ENCODE assay signal across 8 cellular contexts in the genomic region with DNA sequence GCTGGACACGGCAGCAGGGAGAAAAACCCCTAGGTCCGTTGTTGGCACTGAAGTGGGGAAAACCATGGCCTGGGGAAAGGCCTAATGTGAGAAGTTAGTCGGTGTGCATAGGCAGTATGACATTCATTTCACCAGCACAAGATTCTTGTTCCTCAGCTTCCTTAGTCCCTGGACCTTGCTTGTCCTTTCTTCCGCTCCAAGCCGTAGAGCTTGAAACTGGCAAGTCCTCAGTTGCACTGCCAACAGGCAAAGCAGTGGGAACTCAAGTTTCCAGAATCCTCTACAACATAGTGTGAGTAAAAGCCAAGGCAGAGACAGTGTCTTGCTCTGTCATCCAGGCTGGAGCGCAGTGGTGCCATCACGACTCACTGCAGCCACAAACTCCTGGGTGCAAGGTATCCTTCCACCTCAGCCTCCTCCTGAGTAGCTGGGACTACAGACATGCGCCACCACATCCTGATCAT.
DNase-seq lines count a peak whose midpoint lies in the region; ATAC-seq lines count a peak whose summit lies in the region.
"Had no signal": no experiment of that assay in that cellular context is flagged by ENCODE, and none has a peak within 500 bp of the region (broad histone marks: within the 10 kb centered on the region; RNA-seq: fewer than 3 reads in every experiment).

No MANE protein-coding gene starts in this region.

- DNase-seq in activated T-cell treated with anti-CD3 and anti-CD28 coated beads, Interleukin-2, amount 50 U/mL, for 48 hours: peak; percentile 68 to 70
- DNase-seq in pons (ENCODE audit: low spot score) (peak; percentile 30), kidney tubule cell (ENCODE audit: low spot score) (no peak), foreskin melanocyte (no peak)
- DNase-seq: left ventricle myocardium superior had no signal

- peak; percentile 55 for ATAC-seq in GM18868 (IDR thresholded peaks at IDR 0.05; ENCODE audit: unreplicated experiment)
- ATAC-seq in HG02938 (IDR thresholded peaks at IDR 0.05; ENCODE audit: unreplicated experiment): peak; percentile 33
- ATAC-seq in HG02763 (IDR thresholded peaks at IDR 0.05; ENCODE audit: unreplicated experiment): no peak
- ATAC-seq: left ventricle myocardium superior had no signal

Comparison
In these comparisons a context has a peak if more than half of its experiments do, and no peak if none do; other contexts are left out.
1. DNase-seq: peak in activated T-cell treated with anti-CD3 and anti-CD28 coated beads, Interleukin-2, amount 50 U/mL, for 48 hours (2 of 2) and pons (single experiment); none in kidney tubule cell (single experiment) and foreskin melanocyte (single experiment).